Comparison of ENCODE assay signal across 8 cellular contexts in genomic region chr3:18237251-18238005, GRCh38.
DNase-seq lines count a peak whose midpoint lies in the region; ATAC-seq and TF ChIP-seq lines count a peak whose summit lies in the region.

No MANE protein-coding gene starts in this region.

- H3K4me3 ChIP-seq in upper lobe of right lung (no peak overlapping the region), hepatocyte (no peak overlapping the region)

- H3K4me2 ChIP-seq in hepatocyte, result no peak overlapping the region

- H4K20me1 ChIP-seq in hepatocyte (ENCODE audit: insufficient read depth, poor library complexity, severe bottlenecking), result no peaks in the 10 kb centered on the region

- H3K36me3 ChIP-seq in upper lobe of right lung (no peaks in the 10 kb centered on the region), hepatocyte (replicated peaks; ENCODE audit: insufficient read depth, low read depth) (no peaks in the 10 kb centered on the region)

- ATAC-seq in GM18498 (IDR thresholded peaks at IDR 0.05; ENCODE audit: unreplicated experiment), result peak; percentile 77
- peak; percentile 62 for ATAC-seq in GM21528 (IDR thresholded peaks at IDR 0.05; ENCODE audit: low FRiP score, unreplicated experiment)
- no peak for ATAC-seq in upper lobe of right lung
- no peak for ATAC-seq in GM19455 (IDR thresholded peaks at IDR 0.05; ENCODE audit: unreplicated experiment)

- no peaks in the 10 kb centered on the region for H3K9me2 ChIP-seq in hepatocyte (replicated peaks; ENCODE audit: insufficient read depth)

- H3K27me3 ChIP-seq in upper lobe of right lung (no peaks in the 10 kb centered on the region), hepatocyte (no peaks in the 10 kb centered on the region)

- TF ChIP-seq CTCF in upper lobe of right lung (IDR thresholded peaks at IDR 0.05) (no peak), hepatocyte (IDR thresholded peaks at IDR 0.05; ENCODE audit: poor library complexity) (no peak)

- H3K9me3 ChIP-seq in upper lobe of right lung, result no peaks in the 10 kb centered on the region
- H3K9me3 ChIP-seq in hepatocyte (ENCODE audit: low read depth), result no peaks in the 10 kb centered on the region

- H3K27ac ChIP-seq in upper lobe of right lung (no peak overlapping the region), hepatocyte (no peak overlapping the region)

- DNase-seq in HT1080 (ENCODE audit: low read depth), result peak; percentile 86
- DNase-seq in dedifferentiated amniotic fluid mesenchymal stem cell (ENCODE audit: extremely low spot score), result peak; percentile 43
- no peak for DNase-seq in upper lobe of right lung
- DNase-seq in SHP77 (lab: John Stamatoyannopoulos, UW), result no peak
- DNase-seq in hepatocyte (ENCODE audit: low spot score), result no peak

- intact Hi-C loops in upper lobe of right lung (cut with DNase I), result no loop called here

- H2AFZ ChIP-seq in hepatocyte, result no peak overlapping the region

- H3K79me2 ChIP-seq in hepatocyte, result no peaks in the 10 kb centered on the region

- 62% methylated on average over 5 of the region's 5 CpGs for WGBS in hepatocyte (ENCODE audit: low lambda C conversion rate, missing lambda C conversion rate)

- H3K4me1 ChIP-seq in upper lobe of right lung (no peaks in the 10 kb centered on the region), hepatocyte (ENCODE audit: insufficient read depth) (peaks cover 6% of the 10 kb centered on the region)

Comparison
In these comparisons a context has a peak if more than half of its experiments do, and no peak if none do; other contexts are left out.
1. ATAC-seq: peak in GM18498 (single experiment) and GM21528 (single experiment); none in upper lobe of right lung (single experiment) and GM19455 (single experiment).
2. DNase-seq: peak in HT1080 (single experiment) and dedifferentiated amniotic fluid mesenchymal stem cell (single experiment); none in upper lobe of right lung (single experiment), SHP77 (0 of 2) and hepatocyte (single experiment).